Comparison of ENCODE assay signal across 2 cellular contexts in genomic region chr14:49875640-49876198, GRCh38.
TF ChIP-seq lines count a peak whose summit lies in the region.

No MANE protein-coding gene starts in this region.

TF ChIP-seq in K562, 482 proteins besides CTCF, POLR2A, EP300 and RAD21 (continues in another document):
- TF ChIP-seq NFRKB (IDR thresholded peaks at IDR 0.05; ENCODE audit: low read depth) (no peak), CEBPB (tag; IDR thresholded peaks at IDR 0.05) (peak; percentile 63), ZNF407 (IDR thresholded peaks at IDR 0.05; ENCODE audit: low read depth) (no peak)

TF ChIP-seq in HepG2, 621 proteins besides CTCF, POLR2A, EP300 and RAD21:
- TF ChIP-seq ATF4 (CRISPR knock-in tag; IDR thresholded peaks at IDR 0.05) (0 out of 4 replicates have a peak, but pooled peaks of 1 of the 2 experiments have one; percentile 14), ATF7 (IDR thresholded peaks at IDR 0.05) (0 out of 2 replicates have a peak, but pooled peaks have one; percentile 23), ATF7 (CRISPR knock-in tag; IDR thresholded peaks at IDR 0.05) (no peak), ZNF761 (CRISPR knock-in tag; conservative IDR thresholded peaks at IDR 0.05) (no peak), ZNF570 (CRISPR knock-in tag; IDR thresholded peaks at IDR 0.05; ENCODE audit: borderline replicate concordance) (no peak), THAP7 (CRISPR knock-in tag; IDR thresholded peaks at IDR 0.05) (no peak), ZNF75D (CRISPR knock-in tag; IDR thresholded peaks at IDR 0.05; ENCODE audit: borderline replicate concordance) (no peak), ZFYVE20 (CRISPR knock-in tag; IDR thresholded peaks at IDR 0.05; ENCODE audit: borderline replicate concordance, low read depth) (no peak), CEBPG (CRISPR knock-in tag; IDR thresholded peaks at IDR 0.05) (peak; percentile 78), CEBPB (IDR thresholded peaks at IDR 0.05; ENCODE audit: borderline replicate concordance, low read depth, low read length) (peak; percentile 69)
